In genomic region chr18:21550510-21550970, GRCh38 we compare ENCODE assay signal across 1 cellular context.
TF ChIP-seq lines count a peak whose summit lies in the region.

No MANE protein-coding gene starts in this region.

TF ChIP-seq in HepG2, 621 proteins besides CTCF, POLR2A, EP300 and RAD21 (continued from another document and continues in another):
- TF ChIP-seq SNAPC4 (CRISPR knock-in tag; IDR thresholded peaks at IDR 0.05) (no peak), AKAP8 (CRISPR knock-in tag; IDR thresholded peaks at IDR 0.05) (no peak), ZNF839 (CRISPR knock-in tag; IDR thresholded peaks at IDR 0.05; ENCODE audit: borderline replicate concordance) (no peak), ZNF34 (CRISPR knock-in tag; IDR thresholded peaks at IDR 0.05; ENCODE audit: borderline replicate concordance) (no peak), ZNF792 (CRISPR knock-in tag; IDR thresholded peaks at IDR 0.05) (0 out of 2 replicates have a peak, but pooled peaks have one; percentile 38), KDM5B (CRISPR knock-in tag; IDR thresholded peaks at IDR 0.05; ENCODE audit: borderline replicate concordance) (no peak), ZNF564 (CRISPR knock-in tag; IDR thresholded peaks at IDR 0.05) (no peak), ZNF784 (CRISPR knock-in tag; IDR thresholded peaks at IDR 0.05; ENCODE audit: borderline replicate concordance) (no peak), PPARG (CRISPR knock-in tag; conservative IDR thresholded peaks at IDR 0.05) (peak; percentile 73; the same call in 1 of the 2 replicates), KDM5A (IDR thresholded peaks at IDR 0.05; ENCODE audit: borderline replicate concordance, low read length) (no peak), GMEB1 (CRISPR knock-in tag; IDR thresholded peaks at IDR 0.05; ENCODE audit: borderline replicate concordance) (no peak), IRX3 (CRISPR knock-in tag; IDR thresholded peaks at IDR 0.05; ENCODE audit: borderline replicate concordance, low read depth) (no peak), NFIC (IDR thresholded peaks at IDR 0.05; ENCODE audit: low read length) (peak; percentile 63; the same call in 1 of the 2 replicates), NPAS2 (CRISPR knock-in tag; IDR thresholded peaks at IDR 0.05; ENCODE audit: borderline replicate concordance) (no peak), WIZ (CRISPR knock-in tag; IDR thresholded peaks at IDR 0.05) (no peak), KDM3A (CRISPR knock-in tag; IDR thresholded peaks at IDR 0.05; ENCODE audit: low read depth) (no peak), ZNF230 (CRISPR knock-in tag; IDR thresholded peaks at IDR 0.05) (no peak), AHR (CRISPR knock-in tag; IDR thresholded peaks at IDR 0.05) (peak; percentile 66; the same call in 1 of the 2 replicates), SAP130 (CRISPR knock-in tag; IDR thresholded peaks at IDR 0.05; ENCODE audit: low read depth) (peak; percentile 70), NKX3-1 (CRISPR knock-in tag; IDR thresholded peaks at IDR 0.05) (no peak; the same call in 1 of the 2 replicates), ATF7-NPFF (CRISPR knock-in tag; IDR thresholded peaks at IDR 0.05; ENCODE audit: low read depth) (0 out of 2 replicates have a peak, but pooled peaks have one; percentile 58), ZFP36L1 (CRISPR knock-in tag; IDR thresholded peaks at IDR 0.05) (no peak), HNF1A (IDR thresholded peaks at IDR 0.05; ENCODE audit: low read depth) (no peak), HNF1A (CRISPR knock-in tag; IDR thresholded peaks at IDR 0.05; ENCODE audit: borderline replicate concordance) (peak; percentile 49; the same call in 1 of the 2 replicates), ZBTB3 (CRISPR knock-in tag; IDR thresholded peaks at IDR 0.05; ENCODE audit: borderline replicate concordance, low read depth) (no peak), ZNF562 (CRISPR knock-in tag; IDR thresholded peaks at IDR 0.05; ENCODE audit: borderline replicate concordance) (no peak), KLF16 (CRISPR knock-in tag; IDR thresholded peaks at IDR 0.05) (peak in 1 of 2 experiments; percentile 59; a peak in 1 of 4 replicates), PITX1 (CRISPR knock-in tag; IDR thresholded peaks at IDR 0.05) (peak; percentile 90), ZNF709 (CRISPR knock-in tag; IDR thresholded peaks at IDR 0.05) (no peak), ZSCAN9 (CRISPR knock-in tag; IDR thresholded peaks at IDR 0.05; ENCODE audit: borderline replicate concordance) (peak; percentile 87), KAT8 (CRISPR knock-in tag; IDR thresholded peaks at IDR 0.05) (peak; percentile 64), KDM6A (CRISPR knock-in tag; IDR thresholded peaks at IDR 0.05; ENCODE audit: low read depth) (peak; percentile 62), RXRB (CRISPR knock-in tag; IDR thresholded peaks at IDR 0.05; ENCODE audit: borderline replicate concordance) (peak; percentile 67; the same call in 1 of the 2 replicates), ZGPAT (CRISPR knock-in tag; IDR thresholded peaks at IDR 0.05) (peak; percentile 85), DNMT3B (CRISPR knock-in tag; conservative IDR thresholded peaks at IDR 0.05) (no peak), ZFP82 (CRISPR knock-in tag; IDR thresholded peaks at IDR 0.05; ENCODE audit: borderline replicate concordance) (no peak), FOXO1 (CRISPR knock-in tag; IDR thresholded peaks at IDR 0.05) (peak; percentile 32; the same call in 1 of the 2 replicates), NR2F2 (IDR thresholded peaks at IDR 0.05; ENCODE audit: borderline replicate concordance, low read depth) (peak; percentile 86), CCAR2 (optimal IDR thresholded peaks at IDR 0.05; ENCODE audit: low read depth, low read length) (no peak), HMG20A (CRISPR knock-in tag; IDR thresholded peaks at IDR 0.05; ENCODE audit: borderline replicate concordance) (peak; percentile 69; the same call in 1 of the 2 replicates), EEA1 (CRISPR knock-in tag; IDR thresholded peaks at IDR 0.05; ENCODE audit: borderline replicate concordance) (no peak)
